Comparison of ENCODE assay signal across 1 cellular context in genomic region chr13:98986226-98986846, GRCh38.
TF ChIP-seq lines count a peak whose summit lies in the region.

No MANE protein-coding gene starts in this region.

TF ChIP-seq in WTC11, 78 proteins besides CTCF, POLR2A, EP300 and RAD21 (continued from another document):
- no peak for TF ChIP-seq ATF3 (CRISPR knock-in tag; conservative IDR thresholded peaks at IDR 0.05)
- TF ChIP-seq, protein P1, sequence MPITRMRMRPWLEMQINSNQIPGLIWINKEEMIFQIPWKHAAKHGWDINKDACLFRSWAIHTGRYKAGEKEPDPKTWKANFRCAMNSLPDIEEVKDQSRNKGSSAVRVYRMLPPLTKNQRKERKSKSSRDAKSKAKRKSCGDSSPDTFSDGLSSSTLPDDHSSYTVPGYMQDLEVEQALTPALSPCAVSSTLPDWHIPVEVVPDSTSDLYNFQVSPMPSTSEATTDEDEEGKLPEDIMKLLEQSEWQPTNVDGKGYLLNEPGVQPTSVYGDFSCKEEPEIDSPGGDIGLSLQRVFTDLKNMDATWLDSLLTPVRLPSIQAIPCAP (CRISPR knock-in tag; IDR thresholded peaks at IDR 0.05) = no peak
